Comparison of ENCODE assay signal across 17 cellular contexts in the genomic region with DNA sequence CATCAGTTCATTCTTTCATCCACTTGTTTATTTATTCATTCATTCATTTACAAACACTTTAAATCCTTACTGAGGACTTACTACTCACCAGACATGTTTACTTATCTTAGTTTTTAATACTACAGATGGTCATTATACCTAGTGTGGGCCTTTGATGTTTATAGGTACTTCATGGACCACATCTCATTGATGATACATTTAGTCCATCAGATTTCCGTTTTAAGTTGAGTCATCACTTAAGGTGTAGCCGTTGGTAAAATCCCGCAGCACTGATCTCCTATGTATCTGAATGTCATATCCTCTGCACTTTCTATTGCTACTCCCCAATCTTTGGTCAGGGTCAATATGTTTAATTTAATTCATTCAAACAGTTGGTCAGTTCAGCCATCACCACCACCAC.
"Had no signal": no experiment of that assay in that cellular context is flagged by ENCODE, and none has a peak within 500 bp of the region (broad histone marks: within the 10 kb centered on the region; RNA-seq: fewer than 3 reads in every experiment).

No MANE protein-coding gene starts in this region.

- H3K9me3 ChIP-seq: gastrocnemius medialis, psoas muscle, testis, upper lobe of right lung had no signal

- H3K27ac ChIP-seq: gastrocnemius medialis, psoas muscle, testis, upper lobe of right lung had no signal

- H3K4me3 ChIP-seq: gastrocnemius medialis, psoas muscle, testis, upper lobe of right lung had no signal

- ATAC-seq: gastrocnemius medialis; left lobe of liver; naive thymus-derived CD4-positive, alpha-beta T cell; psoas muscle; sciatic nerve; upper lobe of right lung had no signal

- H3K36me3 ChIP-seq: gastrocnemius medialis, upper lobe of right lung had no signal

- H3K27ac Mint-ChIP-seq: WTC11 had no signal

- DNase-seq: activated CD8-positive, alpha-beta memory T cell treated with anti-CD3 and anti-CD28 coated beads, Interleukin-2, amount 50 U/mL, for 4 hours; activated gamma-delta T cell treated with Interleukin-2 at 50 U/mL for 16 hours; caudate nucleus; cortex of kidney; effector CD8-positive, alpha-beta T cell; gastrocnemius medialis; islet precursor cell; mammary epithelial cell; naive thymus-derived CD4-positive, alpha-beta T cell; psoas muscle; stimulated activated CD4-positive, alpha-beta T cell treated with anti-CD3 and anti-CD28 coated beads, Interleukin-2, amount 100 ng/mL, for 24 hours; stimulated activated naive CD4-positive, alpha-beta T cell treated with Interleukin-2 at 50 U/mL for 16 hours; testis; upper lobe of right lung had no signal

- H3K27me3 ChIP-seq: gastrocnemius medialis, testis, upper lobe of right lung had no signal

- H3K4me1 ChIP-seq: psoas muscle, testis, upper lobe of right lung had no signal

- H3K27me3 Mint-ChIP-seq: naive thymus-derived CD4-positive, alpha-beta T cell had no signal

- H3K9me3 Mint-ChIP-seq: WTC11 had no signal

- H3K4me3 Mint-ChIP-seq: WTC11 had no signal

- H3K36me3 Mint-ChIP-seq: WTC11 had no signal
